In the genomic region with DNA sequence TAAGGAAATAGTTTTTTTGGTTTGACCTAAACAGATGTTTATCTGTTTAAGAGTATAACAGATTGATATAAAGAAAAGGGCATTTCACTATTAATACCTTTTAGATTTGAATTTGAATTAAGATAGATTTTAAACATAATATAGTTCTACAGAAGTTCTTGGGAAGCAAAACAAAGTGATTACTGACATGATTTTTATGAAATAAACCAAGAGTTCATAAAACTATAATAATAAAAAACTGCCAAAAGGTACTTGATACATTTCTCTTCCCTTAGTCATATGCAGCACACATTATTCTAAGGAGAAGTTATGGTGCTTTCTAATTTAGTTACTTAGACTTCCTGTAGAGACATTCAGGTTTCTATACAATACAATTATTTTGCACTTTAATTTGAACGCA, we compare ENCODE assay signal across 23 cellular contexts.
"Had no signal": no experiment of that assay in that cellular context is flagged by ENCODE, and none has a peak within 500 bp of the region (broad histone marks: within the 10 kb centered on the region; RNA-seq: fewer than 3 reads in every experiment).

No MANE protein-coding gene starts in this region.

- FAIRE-seq: endometrium had no signal

- H3K36me3 Mint-ChIP-seq: natural killer cell; stimulated activated memory B cell treated with anti-CD40 and anti-IgM and Interleukin-4, amounts not matched to agents 10 μg/mL and 1 μg/mL and 100 μg/mL, for 72 hours had no signal

- H3K4me2 ChIP-seq: hepatocyte had no signal

- H3K27ac Mint-ChIP-seq: effector memory CD8-positive, alpha-beta T cell; natural killer cell; stimulated activated memory B cell treated with anti-CD40 and anti-IgM and Interleukin-4, amounts not matched to agents 10 μg/mL and 1 μg/mL and 100 μg/mL, for 72 hours; stimulated activated naive CD8-positive, alpha-beta T cell treated with anti-CD3 and anti-CD28 coated beads, Interleukin-15, Interleukin-2, amounts not matched to agents 100 ng/mL and 50 ng/mL, for 24 hours had no signal

- H3K9me3 ChIP-seq: gastroesophageal sphincter, heart left ventricle, left lung, prostate gland, right atrium auricular region, thoracic aorta, transverse colon, vagina had no signal

- ATAC-seq: effector memory CD8-positive, alpha-beta T cell; gastroesophageal sphincter; heart left ventricle; left cardiac atrium; natural killer cell; sciatic nerve; stimulated activated memory B cell treated with anti-CD40 and anti-IgM and Interleukin-4, amounts not matched to agents 10 μg/mL and 1 μg/mL and 100 μg/mL, for 72 hours had no signal

- H3K27me3 Mint-ChIP-seq: effector memory CD8-positive, alpha-beta T cell; stimulated activated memory B cell treated with anti-CD40 and anti-IgM and Interleukin-4, amounts not matched to agents 10 μg/mL and 1 μg/mL and 100 μg/mL, for 72 hours; stimulated activated naive CD8-positive, alpha-beta T cell treated with anti-CD3 and anti-CD28 coated beads, Interleukin-15, Interleukin-2, amounts not matched to agents 100 ng/mL and 50 ng/mL, for 24 hours had no signal

- H3K36me3 ChIP-seq: gastroesophageal sphincter, prostate gland, right atrium auricular region, thoracic aorta, transverse colon had no signal

- H3K4me3 ChIP-seq: gastroesophageal sphincter, heart left ventricle, hepatocyte, left lung, prostate gland, right atrium auricular region, thoracic aorta, transverse colon, vagina had no signal

- H2AFZ ChIP-seq: hepatocyte had no signal

- DNase-seq: central memory CD4-positive, alpha-beta T cell; cortex of kidney; effector memory CD8-positive, alpha-beta T cell; heart left ventricle; left cardiac atrium; left lung; mesendoderm; midbrain; natural killer cell; occipital lobe; stimulated activated CD4-positive, alpha-beta T cell treated with anti-CD3 and anti-CD28 coated beads, Interleukin-2, amount 100 ng/mL, for 24 hours; stimulated activated CD4-positive, alpha-beta T cell treated with anti-CD3 and anti-CD28 coated beads, Interleukin-4, amount 100 ng/mL, for 4 hours; transverse colon had no signal

- H3K27ac ChIP-seq: gastroesophageal sphincter, heart left ventricle, hepatocyte, left lung, prostate gland, right atrium auricular region, thoracic aorta, transverse colon, vagina had no signal

- H3K4me1 ChIP-seq: left lung, prostate gland had no signal

- H3K27me3 ChIP-seq: gastroesophageal sphincter, heart left ventricle, hepatocyte, left lung, right atrium auricular region, transverse colon, vagina had no signal

- H3K4me3 Mint-ChIP-seq: effector memory CD8-positive, alpha-beta T cell; natural killer cell; stimulated activated memory B cell treated with anti-CD40 and anti-IgM and Interleukin-4, amounts not matched to agents 10 μg/mL and 1 μg/mL and 100 μg/mL, for 72 hours; stimulated activated naive CD8-positive, alpha-beta T cell treated with anti-CD3 and anti-CD28 coated beads, Interleukin-15, Interleukin-2, amounts not matched to agents 100 ng/mL and 50 ng/mL, for 24 hours had no signal

- H3K9me3 Mint-ChIP-seq: effector memory CD8-positive, alpha-beta T cell; natural killer cell; stimulated activated memory B cell treated with anti-CD40 and anti-IgM and Interleukin-4, amounts not matched to agents 10 μg/mL and 1 μg/mL and 100 μg/mL, for 72 hours; stimulated activated naive CD8-positive, alpha-beta T cell treated with anti-CD3 and anti-CD28 coated beads, Interleukin-15, Interleukin-2, amounts not matched to agents 100 ng/mL and 50 ng/mL, for 24 hours had no signal
